ENCODE assay signal across 8 cellular contexts in the genomic region with DNA sequence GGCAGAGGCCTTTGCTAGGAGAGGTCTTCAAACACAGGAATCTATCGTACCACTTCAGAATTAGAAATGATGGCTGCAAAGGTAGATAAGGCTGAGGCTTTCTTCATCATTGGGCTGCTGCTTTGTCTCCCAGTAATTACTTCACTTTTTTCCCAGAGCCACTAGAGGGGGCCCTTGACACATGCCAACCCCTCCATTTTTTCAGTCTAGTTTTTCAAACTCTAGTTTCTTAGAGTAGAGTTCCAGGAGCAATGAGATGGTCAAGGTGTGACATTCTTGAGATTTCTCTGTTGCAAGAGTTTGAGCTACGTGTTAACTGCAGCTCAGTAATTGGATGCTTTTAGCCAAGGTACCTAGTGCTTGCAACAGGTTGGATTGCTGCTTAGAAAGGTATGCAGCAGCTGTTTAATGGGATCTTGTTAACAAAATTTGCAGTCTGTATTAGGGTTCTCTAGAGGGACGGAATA. TPM values are rescaled to one million over a fixed set of nuclear protein-coding genes. Genes with fewer than 3 reads are reported as not detected.
DNase-seq lines count a peak whose midpoint lies in the region; TF ChIP-seq lines count a peak whose summit lies in the region.

No MANE protein-coding gene starts in this region.

- DNase-seq in EH (ENCODE audit: low read depth) (peak; percentile 66), HL-60 (ENCODE audit: low read depth in 1 of 2, low spot score in 1 of 2) (peak in 1 of 2 experiments; percentile 59), NOMO-1 treated with dmso at 0.1 percent for 144 hours (lab: John Stamatoyannopoulos, UW; ENCODE audit: unreplicated experiment) (peak; percentile 33), fibroblast of peridontal ligament (ENCODE audit: extremely low read depth) (peak; percentile 58), GOT3 (lab: John Stamatoyannopoulos, UW) (no peak), posterior vena cava (ENCODE audit: low spot score) (no peak)
- peak; percentile 35 for DNase-seq in activated T-cell treated with anti-CD3 and anti-CD28 coated beads, Interleukin-2, amount 50 U/mL, for 1 hour

- peaks cover under 1% of the 10 kb centered on the region for H3K36me3 Mint-ChIP-seq in nephron (ENCODE audit: low read depth)

- peaks cover 20% of the 10 kb centered on the region for H3K4me1 Mint-ChIP-seq in nephron

- peaks cover 16% of the 10 kb centered on the region for H3K27me3 Mint-ChIP-seq in nephron (ENCODE audit: low read depth)

- H3K4me3 Mint-ChIP-seq in nephron = no peak overlapping the region

- no peaks in the 10 kb centered on the region for H3K9me3 Mint-ChIP-seq in nephron

- no peak overlapping the region for H3K27ac ChIP-seq in HL-60 (replicated peaks)

- no peaks in the 10 kb centered on the region for H3K27me3 ChIP-seq in HL-60 (ENCODE audit: insufficient read depth, poor library complexity, severe bottlenecking)

- TF ChIP-seq CTCF in HL-60 (IDR thresholded peaks at IDR 0.05; ENCODE audit: insufficient read depth, low read length) = peak; percentile 68
- peak; percentile 78 to 86 (median 85) for TF ChIP-seq CTCF in nephron (IDR thresholded peaks at IDR 0.05; ENCODE audit: unreplicated experiment in 3 of 3)

- intact Hi-C loops in posterior vena cava (cut with DNase I) = loop anchor here (10.0 kb wide), 2 partner anchors 64 to 74 kb away; no protein-coding TSS in a partner anchor

- no peak overlapping the region for H3K4me3 ChIP-seq in HL-60 (replicated peaks; ENCODE audit: insufficient read depth, low read length)

- no peak overlapping the region for H3K27ac Mint-ChIP-seq in nephron

RNA-seq across cellular contexts. Expression of a gene that starts 33.8 kb away (rescaled TPM):
- 1 to 10 TPM; 2.0 to 3.0 TPM for total RNA-seq in posterior vena cava

RNA-seq across cellular contexts. Expression of a gene that starts 42.8 kb away (rescaled TPM):
- 10 to 100 TPM; 28.1 to 35.1 TPM for total RNA-seq in posterior vena cava

Comparison
In these comparisons a context has a peak if more than half of its experiments do, and no peak if none do; other contexts are left out.
1. DNase-seq: peak in EH (single experiment), NOMO-1 treated with dmso at 0.1 percent for 144 hours (single experiment), activated T-cell treated with anti-CD3 and anti-CD28 coated beads, Interleukin-2, amount 50 U/mL, for 1 hour (single experiment) and fibroblast of peridontal ligament (single experiment); none in GOT3 (single experiment) and posterior vena cava (single experiment).